In the genomic region with DNA sequence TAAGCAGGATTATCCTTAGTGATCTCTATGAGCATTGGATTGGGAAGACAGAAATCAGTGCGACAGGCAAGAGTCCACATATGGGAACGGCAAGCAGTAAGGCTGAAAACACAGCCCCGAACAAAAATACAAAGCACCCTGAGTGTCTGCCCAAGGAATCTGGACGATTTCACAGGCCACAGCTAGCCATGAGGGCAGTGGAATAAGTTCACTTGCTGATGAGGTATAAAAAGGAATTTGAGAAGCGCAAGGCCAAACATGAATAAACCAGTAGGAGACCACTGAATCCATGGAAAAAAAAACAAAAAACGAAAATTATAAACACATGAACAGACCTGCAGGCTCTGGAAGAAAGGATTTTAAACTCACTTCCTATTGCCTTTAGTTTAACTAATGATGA, we compare ENCODE assay signal across 32 cellular contexts. TPM values are rescaled to one million over a fixed set of nuclear protein-coding genes. Genes with fewer than 3 reads are reported as not detected.
DNase-seq lines count a peak whose midpoint lies in the region; ATAC-seq, FAIRE-seq and TF ChIP-seq lines count a peak whose summit lies in the region.
"Had no signal": no experiment of that assay in that cellular context is flagged by ENCODE, and none has a peak within 500 bp of the region (broad histone marks: within the 10 kb centered on the region; RNA-seq: fewer than 3 reads in every experiment).

No MANE protein-coding gene starts in this region.

- ATAC-seq in Right ventricle myocardium superior (ENCODE audit: poor library complexity), result peak; percentile 36
- ATAC-seq: activated naive CD4-positive, alpha-beta T cell treated with anti-CD3 and anti-CD28 coated beads, Interleukin-2, amount 50 U/mL, for 72 hours; right lobe of liver; stimulated activated naive CD8-positive, alpha-beta T cell treated with anti-CD3 and anti-CD28 coated beads, Interleukin-15, amount 100 ng/mL, for 72 hours had no signal

- TF ChIP-seq CTCF in right atrium auricular region (IDR thresholded peaks at IDR 0.05), result no peak
- TF ChIP-seq CTCF in thyroid gland (IDR thresholded peaks at IDR 0.05), result no peak

- no peak overlapping the region for H3K4me3 ChIP-seq in right atrium auricular region
- no peak overlapping the region for H3K4me3 ChIP-seq in thyroid gland (replicated peaks in 1 of 3)
- H3K4me3 ChIP-seq in SJCRH30, result no peak overlapping the region
- H3K4me3 ChIP-seq: hepatocyte, neural progenitor cell, Peyer's patch, right lobe of liver, SJSA1, tibial nerve had no signal

- no peak for FAIRE-seq in H54 (lab: Jason Lieb, UNC)
- FAIRE-seq: frontal cortex, HTR-8/SVneo had no signal

- no peak for DNase-seq in Right ventricle myocardium superior
- no peak for DNase-seq in cardiac septum (ENCODE audit: low spot score)
- peak; percentile 23 for DNase-seq in astrocyte of the hippocampus (ENCODE audit: low read depth, low spot score)
- DNase-seq in right atrium auricular region (ENCODE audit: low spot score), result no peak
- peak in 1 of 2 donors; percentile 6 for DNase-seq in thyroid gland
- no peak for DNase-seq in H54 (ENCODE audit: insufficient read length, low spot score)
- no peak for DNase-seq in SJCRH30
- DNase-seq in DMS114 treated with DMSO at 0.1 percent for 48 hours (lab: John Stamatoyannopoulos, UW; ENCODE audit: unreplicated experiment), result no peak
- DNase-seq: 8988T; activated CD4-positive, alpha-beta T cell treated with anti-CD3 and anti-CD28 coated beads for 4 hours; activated effector memory CD4-positive, alpha-beta T cell treated with Interleukin-2 at 50 U/mL for 16 hours; CD4-positive, CD25-positive, alpha-beta regulatory T cell; central memory CD4-positive, alpha-beta T cell; EL; NCI-H146; NCI-H226; NCI-H69; Peyer's patch; posterior cingulate gyrus; right lobe of liver; stimulated activated CD4-positive, alpha-beta T cell treated with anti-CD3 and anti-CD28 coated beads, Interleukin-12 subunit alpha, Interleukin-12 subunit beta, amount 100 ng/mL, for 4 hours; stimulated activated CD4-positive, alpha-beta T cell treated with anti-CD3 and anti-CD28 coated beads, Interleukin-2, amount 100 ng/mL, for 48 hours; stimulated activated naive CD8-positive, alpha-beta T cell treated with anti-CD3 and anti-CD28 coated beads, Interleukin-15, amount 100 ng/mL, for 72 hours; T-helper 9 cell had no signal

- H3K27me3 ChIP-seq in right atrium auricular region (no peaks in the 10 kb centered on the region), thyroid gland (no peaks in the 10 kb centered on the region), SJCRH30 (no peaks in the 10 kb centered on the region)
- H3K27me3 ChIP-seq: hepatocyte, neural progenitor cell, Peyer's patch, right lobe of liver, SJSA1, tibial nerve had no signal

- peaks cover 0 to 15% of the 10 kb centered on the region in 2 donors for H3K4me1 ChIP-seq in right atrium auricular region
- H3K4me1 ChIP-seq in thyroid gland, result peaks cover 4 to 21% of the 10 kb centered on the region in 2 donors
- no peaks in the 10 kb centered on the region for H3K4me1 ChIP-seq in SJCRH30
- H3K4me1 ChIP-seq: neural progenitor cell, Peyer's patch, right lobe of liver, tibial nerve had no signal

- intact Hi-C loops in Right ventricle myocardium superior (cut with DNase I) (no loop called here), cardiac septum (cut with DNase I) (no loop called here), thyroid gland (cut with DNase I) (no loop called here)

- no peaks in the 10 kb centered on the region for H3K36me3 ChIP-seq in right atrium auricular region
- H3K36me3 ChIP-seq in thyroid gland, result no peaks in the 10 kb centered on the region
- no peaks in the 10 kb centered on the region for H3K36me3 ChIP-seq in SJCRH30
- H3K36me3 ChIP-seq: neural progenitor cell, SJSA1 had no signal

- 70 to 78% methylated on average over 6 of the region's 6 CpGs for WGBS in thyroid gland, 2 donors

- H3K27ac ChIP-seq in right atrium auricular region (peak overlapping the region; percentile 16 to 61), thyroid gland (peak overlapping the region; percentile 59 to 67 (median 63)), SJCRH30 (no peak overlapping the region)
- H3K27ac ChIP-seq: hepatocyte, neural progenitor cell, Peyer's patch, right lobe of liver, SJSA1, tibial nerve, VCaP had no signal

- TF ChIP-seq POLR2A in thyroid gland (IDR thresholded peaks at IDR 0.05), result no peak
- TF ChIP-seq POLR2A in H54 (IDR thresholded peaks at IDR 0.05; ENCODE audit: low read depth, low read length), result no peak

- H3K9me3 ChIP-seq in right atrium auricular region (no peaks in the 10 kb centered on the region), thyroid gland (no peaks in the 10 kb centered on the region), SJCRH30 (replicated peaks) (0 out of 2 replicates have a peak, but pooled peaks cover 3% of the 10 kb centered on the region)
- H3K9me3 ChIP-seq: Peyer's patch, right lobe of liver, SJSA1, tibial nerve had no signal

RNA-seq across cellular contexts. Expression of gene WDSUB1, which starts 24.3 kb away (rescaled TPM):
- total RNA-seq in Right ventricle myocardium superior (10.8 TPM), cardiac septum (8.6 TPM), right atrium auricular region (1 to 10 TPM; 3.2 to 4.7 TPM), thyroid gland (10 to 100 TPM; 13.2 to 22.9 (median 18.2) TPM)
- total RNA-seq in SJCRH30 (2014; rRNA removed; shearing (Covaris generic)), result 7.9 and 8.6 TPM in 2 replicates
